In genomic region chr5:138464388-138465287, GRCh38 we compare ENCODE assay signal across 1 cellular context.
TF ChIP-seq lines count a peak whose summit lies in the region.

No MANE protein-coding gene starts in this region.

TF ChIP-seq in HepG2, 621 proteins besides CTCF, POLR2A, EP300 and RAD21 (continued from another document):
- no peak for TF ChIP-seq STAT6 (CRISPR knock-in tag; IDR thresholded peaks at IDR 0.05; ENCODE audit: borderline replicate concordance)
- no peak for TF ChIP-seq CHCHD3 (CRISPR knock-in tag; IDR thresholded peaks at IDR 0.05)
- no peak for TF ChIP-seq SKI (IDR thresholded peaks at IDR 0.05; ENCODE audit: partially characterized antibody)
- 0 out of 2 replicates have a peak, but pooled peaks have one; percentile 44 for TF ChIP-seq CREBL2 (CRISPR knock-in tag; IDR thresholded peaks at IDR 0.05; ENCODE audit: borderline replicate concordance)
- 0 out of 2 replicates have a peak, but pooled peaks have one; percentile 33 for TF ChIP-seq KLF9 (CRISPR knock-in tag; IDR thresholded peaks at IDR 0.05; ENCODE audit: low read depth)
- no peak for TF ChIP-seq GLMP (CRISPR knock-in tag; IDR thresholded peaks at IDR 0.05; ENCODE audit: borderline replicate concordance)
- no peak for TF ChIP-seq FOSL2 (CRISPR knock-in tag; IDR thresholded peaks at IDR 0.05)
- TF ChIP-seq MIXL1 (CRISPR knock-in tag; IDR thresholded peaks at IDR 0.05), result no peak
- TF ChIP-seq DNMT1 (CRISPR knock-in tag; IDR thresholded peaks at IDR 0.05), result no peak
- TF ChIP-seq ERF (CRISPR knock-in tag; IDR thresholded peaks at IDR 0.05), result no peak; the same call in 1 of the 2 replicates
- TF ChIP-seq ZNF512B (CRISPR knock-in tag; IDR thresholded peaks at IDR 0.05; ENCODE audit: borderline replicate concordance), result no peak
- peak; percentile 66 for TF ChIP-seq ZFX (CRISPR knock-in tag; IDR thresholded peaks at IDR 0.05; ENCODE audit: low read depth)
- TF ChIP-seq ZBTB2 (CRISPR knock-in tag; IDR thresholded peaks at IDR 0.05; ENCODE audit: low read depth), result 0 out of 2 replicates have a peak, but pooled peaks have one; percentile 10
- TF ChIP-seq MED8 (CRISPR knock-in tag; IDR thresholded peaks at IDR 0.05; ENCODE audit: insufficient replicate concordance), result peak; percentile 55
- no peak for TF ChIP-seq CCDC6 (CRISPR knock-in tag; IDR thresholded peaks at IDR 0.05)
- TF ChIP-seq ZIK1 (CRISPR knock-in tag; IDR thresholded peaks at IDR 0.05; ENCODE audit: borderline replicate concordance, low read depth), result no peak
- no peak for TF ChIP-seq ZNF7 (CRISPR knock-in tag; IDR thresholded peaks at IDR 0.05)
